8 cellular contexts compared by ENCODE assay signal in the genomic region with DNA sequence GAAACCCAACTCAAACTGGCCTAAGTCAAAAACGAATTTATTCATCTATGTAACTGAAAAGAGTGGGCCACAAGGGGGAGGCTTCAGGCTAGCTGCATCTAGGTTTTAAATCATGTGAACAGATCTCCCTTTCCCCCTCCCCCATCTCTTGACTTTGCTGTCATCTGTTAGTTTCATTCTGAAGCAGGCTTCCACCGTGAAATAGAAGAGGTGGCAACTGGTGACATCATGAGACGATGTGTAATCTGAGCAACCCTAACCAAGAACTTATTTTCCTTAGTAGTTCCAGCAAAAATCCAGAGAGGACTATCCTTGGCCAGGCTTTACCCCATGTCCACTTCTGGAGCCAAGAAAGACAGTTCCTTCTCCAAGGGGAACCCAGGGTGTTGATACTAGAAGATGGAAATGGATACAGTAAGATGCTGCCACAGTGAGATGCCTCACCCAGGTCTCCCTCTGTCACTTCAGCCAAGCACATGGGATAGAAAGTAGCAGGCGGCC. TPM values are rescaled to one million over a fixed set of nuclear protein-coding genes. Genes with fewer than 3 reads are reported as not detected.
A peak's percentile ranks its signal among the peaks of the same experiment; 100 is the strongest.
DNase-seq lines count a peak whose midpoint lies in the region; ATAC-seq and TF ChIP-seq lines count a peak whose summit lies in the region.

No MANE protein-coding gene starts in this region.

- no peak for TF ChIP-seq CTCF in Caco-2 (IDR thresholded peaks at IDR 0.05; ENCODE audit: insufficient read depth in 1 of 2, low read depth in 1 of 2, low read length in 1 of 2, severe bottlenecking in 1 of 2, unreplicated experiment in 1 of 2)

- CTCF ChIA-PET in Caco-2 (lab: Charles Lee), result no interaction called here

- H3K4me1 Mint-ChIP-seq in activated naive CD8-positive, alpha-beta T cell treated with anti-CD3 and anti-CD28 coated beads, Interleukin-2, amount 50 U/mL, for 24 hours, result peaks cover 41% of the 10 kb centered on the region
- H3K4me1 Mint-ChIP-seq in Caco-2 (ENCODE audit: low read depth, unreplicated experiment), result no peaks in the 10 kb centered on the region

- H3K27me3 ChIP-seq in Caco-2 (replicated peaks; ENCODE audit: control insufficient read depth, insufficient read depth, low read length), result no peaks in the 10 kb centered on the region

- H3K27ac Mint-ChIP-seq in activated naive CD8-positive, alpha-beta T cell treated with anti-CD3 and anti-CD28 coated beads, Interleukin-2, amount 50 U/mL, for 24 hours, result peak overlapping the region; percentile 60
- H3K27ac Mint-ChIP-seq in Caco-2 (ENCODE audit: unreplicated experiment), result no peak overlapping the region

- POLR2A ChIA-PET in Caco-2 (lab: Charles Lee), result no interaction called here

- no peak overlapping the region for H3K4me3 ChIP-seq in Caco-2 (ENCODE audit: low read depth, low read length)

- no TSS peak for BruUV-seq in Caco-2 (replicated peaks; lab: Mats Ljungman, UMichigan)

- H3K9me3 Mint-ChIP-seq in activated naive CD8-positive, alpha-beta T cell treated with anti-CD3 and anti-CD28 coated beads, Interleukin-2, amount 50 U/mL, for 24 hours, result no peaks in the 10 kb centered on the region
- no peaks in the 10 kb centered on the region for H3K9me3 Mint-ChIP-seq in Caco-2 (ENCODE audit: unreplicated experiment)

- peak; percentile 73 for ATAC-seq in GM18511 (IDR thresholded peaks at IDR 0.05; ENCODE audit: unreplicated experiment)
- ATAC-seq in HG02970 (IDR thresholded peaks at IDR 0.05; ENCODE audit: low FRiP score, unreplicated experiment), result peak; percentile 49
- ATAC-seq in activated naive CD8-positive, alpha-beta T cell treated with anti-CD3 and anti-CD28 coated beads, Interleukin-2, amount 50 U/mL, for 24 hours, result peak; percentile 83
- ATAC-seq in GM18519 (IDR thresholded peaks at IDR 0.05; ENCODE audit: low FRiP score, unreplicated experiment), result no peak
- ATAC-seq in HG03460 (IDR thresholded peaks at IDR 0.05; ENCODE audit: unreplicated experiment), result no peak

- H3K9me3 ChIP-seq in Caco-2, result no peaks in the 10 kb centered on the region

- no peak overlapping the region for H3K4me3 Mint-ChIP-seq in activated naive CD8-positive, alpha-beta T cell treated with anti-CD3 and anti-CD28 coated beads, Interleukin-2, amount 50 U/mL, for 24 hours
- no peak overlapping the region for H3K4me3 Mint-ChIP-seq in Caco-2 (ENCODE audit: unreplicated experiment)

- no peaks in the 10 kb centered on the region for H3K27me3 Mint-ChIP-seq in activated naive CD8-positive, alpha-beta T cell treated with anti-CD3 and anti-CD28 coated beads, Interleukin-2, amount 50 U/mL, for 24 hours
- H3K27me3 Mint-ChIP-seq in Caco-2 (ENCODE audit: insufficient read depth, unreplicated experiment), result no peaks in the 10 kb centered on the region

- H3K36me3 ChIP-seq in Caco-2 (ENCODE audit: control insufficient read depth, insufficient read depth, low read length), result peaks cover 3% of the 10 kb centered on the region

- peaks cover 47% of the 10 kb centered on the region for H3K36me3 Mint-ChIP-seq in activated naive CD8-positive, alpha-beta T cell treated with anti-CD3 and anti-CD28 coated beads, Interleukin-2, amount 50 U/mL, for 24 hours (ENCODE audit: low read depth)
- H3K36me3 Mint-ChIP-seq in Caco-2 (ENCODE audit: insufficient read depth, unreplicated experiment), result peaks cover 56% of the 10 kb centered on the region

- no peaks in the 10 kb centered on the region for H3K4me1 ChIP-seq in Caco-2

- intact Hi-C loops in Caco-2 (cut with micrococcal nuclease; ENCODE audit: unreplicated experiment), result no loop called here

- DNase-seq in activated naive CD8-positive, alpha-beta T cell treated with anti-CD3 and anti-CD28 coated beads, Interleukin-2, amount 50 U/mL, for 24 hours, result peak; percentile 34
- peak; percentile 39 to 56 for DNase-seq in stimulated activated CD4-positive, alpha-beta T cell treated with anti-CD3 and anti-CD28 coated beads, Interleukin-15, amount 100 ng/mL, for 48 hours (ENCODE audit: low read depth in 2 of 2)
- no peak for DNase-seq in HuH-7 (ENCODE audit: low spot score)
- DNase-seq in Caco-2, result no peak

RNA-seq across cellular contexts. Expression of a gene that starts 9.4 kb away (rescaled TPM):
- total RNA-seq in Caco-2 (2022), result 132 and 147 TPM in 2 replicates

RNA-seq across cellular contexts. Expression of a gene that starts 15.7 kb away (rescaled TPM):
- total RNA-seq in Caco-2 (2022), result 0.91 TPM in 1 of 2 replicates, not detected in the other

RNA-seq across cellular contexts. Expression of a gene that starts 30.9 kb away (rescaled TPM):
- total RNA-seq in Caco-2 (2022), result 21.1 and 21.2 TPM in 2 replicates

RNA-seq across cellular contexts. Expression of a gene that starts 39.3 kb away (rescaled TPM):
- total RNA-seq in Caco-2 (2022), result 57.9 and 59.0 TPM in 2 replicates

RNA-seq across cellular contexts. Expression of a gene that starts 39.6 kb away (rescaled TPM):
- 50.3 and 50.8 TPM in 2 replicates for total RNA-seq in Caco-2 (2022)

Comparison
In these comparisons a context has a peak if more than half of its experiments do, and no peak if none do; other contexts are left out.
1. ATAC-seq: peak in GM18511 (single experiment), HG02970 (single experiment) and activated naive CD8-positive, alpha-beta T cell treated with anti-CD3 and anti-CD28 coated beads, Interleukin-2, amount 50 U/mL, for 24 hours (single experiment); none in GM18519 (single experiment) and HG03460 (single experiment).
2. DNase-seq: peak in activated naive CD8-positive, alpha-beta T cell treated with anti-CD3 and anti-CD28 coated beads, Interleukin-2, amount 50 U/mL, for 24 hours (single experiment) and stimulated activated CD4-positive, alpha-beta T cell treated with anti-CD3 and anti-CD28 coated beads, Interleukin-15, amount 100 ng/mL, for 48 hours (2 of 2); none in HuH-7 (single experiment) and Caco-2 (0 of 2).